Comparison of ENCODE assay signal across 9 cellular contexts in genomic region chr19:35901854-35902661, GRCh38. TPM values are rescaled to one million over a fixed set of nuclear protein-coding genes. Genes with fewer than 3 reads are reported as not detected.
DNase-seq lines count a peak whose midpoint lies in the region; ATAC-seq and TF ChIP-seq lines count a peak whose summit lies in the region.
"Had no signal": no experiment of that assay in that cellular context is flagged by ENCODE, and none has a peak within 500 bp of the region (broad histone marks: within the 10 kb centered on the region; RNA-seq: fewer than 3 reads in every experiment).

A gene with protein sequence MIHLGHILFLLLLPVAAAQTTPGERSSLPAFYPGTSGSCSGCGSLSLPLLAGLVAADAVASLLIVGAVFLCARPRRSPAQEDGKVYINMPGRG (plus strand): TSS chr19:35902529. CDS start chr19:35902594, 65 bp downstream.

- POLR2A ChIA-PET in MCF 10A (lab: Yijun Ruan, JAX), result interaction anchor here (0.6 to 1.5 kb wide), 2 partner anchors 157 to 161 kb away, joined by 3 to 5 read pairs; partner anchors contain the start of genes PSENEN and U2AF1L4

- H3K27ac ChIP-seq in testis, result peak within 1 kb of the TSS in 1 of 2 donors; percentile 15

- TF ChIP-seq POLR2A in Raji (IDR thresholded peaks at IDR 0.05; ENCODE audit: insufficient read depth, low read depth, low read length) (peak; percentile 59), testis (IDR thresholded peaks at IDR 0.05) (no peak)

- H3K9me3 ChIP-seq in testis, result no peaks in the 10 kb centered on the region
- H3K9me3 ChIP-seq: pancreas had no signal

- CTCF ChIA-PET in MCF 10A (lab: Yijun Ruan, JAX), result interaction anchor here (0.8 kb wide), 1 partner anchor 65 kb away, joined by 4 read pairs; no protein-coding TSS in a partner anchor

- H3K4me1 Mint-ChIP-seq in MCF 10A (ENCODE audit: insufficient read depth, unreplicated experiment), result peaks cover 16% of the 10 kb centered on the region

- H3K4me3 ChIP-seq in testis, result no peak within 1 kb of the TSS

- peak within 1 kb of the TSS; percentile 63 for H3K4me3 Mint-ChIP-seq in MCF 10A (ENCODE audit: unreplicated experiment)

- peaks cover 7% of the 10 kb centered on the region for H3K4me1 ChIP-seq in testis

- intact Hi-C loops in MCF 10A (cut with micrococcal nuclease) (loop anchor here (2.0 kb wide), 1 partner anchor 29 kb away; no protein-coding TSS in a partner anchor), testis (cut with DNase I; ENCODE audit: low total_unique reads) (no loop called here)

- peak; percentile 31 for DNase-seq in activated naive CD4-positive, alpha-beta T cell treated with Interleukin-2 at 50 U/mL for 16 hours
- no peak for DNase-seq in activated naive CD4-positive, alpha-beta T cell treated with anti-CD3 and anti-CD28 coated beads, Interleukin-2, amount 50 U/mL, for 16 hours
- DNase-seq in MCF 10A (ENCODE audit: unreplicated experiment) (no peak), mesenteric fat pad (ENCODE audit: low spot score) (no peak), testis (no peak), NCI-H748 (lab: John Stamatoyannopoulos, UW; ENCODE audit: unreplicated experiment) (no peak)

- H3K27me3 ChIP-seq in testis, result no peaks in the 10 kb centered on the region
- H3K27me3 ChIP-seq: pancreas had no signal

- no peaks in the 10 kb centered on the region for H3K9me3 Mint-ChIP-seq in MCF 10A (ENCODE audit: unreplicated experiment)

- no peak for ATAC-seq in HG03432 (IDR thresholded peaks at IDR 0.05; ENCODE audit: unreplicated experiment)
- ATAC-seq: pancreas had no signal

- 37 to 40% methylated on average over 6 of the region's 6 CpGs for WGBS in testis, 2 donors

- no peaks in the 10 kb centered on the region for H3K36me3 ChIP-seq in testis (ENCODE audit: low read depth, missing control alignments)
- H3K36me3 ChIP-seq: pancreas had no signal

- peak within 1 kb of the TSS; percentile 81 for H3K27ac Mint-ChIP-seq in MCF 10A (ENCODE audit: low read depth, unreplicated experiment)

- H3K36me3 Mint-ChIP-seq in MCF 10A (ENCODE audit: insufficient read depth, unreplicated experiment), result no peaks in the 10 kb centered on the region

- no peaks in the 10 kb centered on the region for H3K27me3 Mint-ChIP-seq in MCF 10A (ENCODE audit: insufficient read depth, unreplicated experiment)

- no TSS peak for BruUV-seq in MCF 10A (replicated peaks; lab: Mats Ljungman, UMichigan)

- no peak for TF ChIP-seq CTCF in MCF 10A (IDR thresholded peaks at IDR 0.05; ENCODE audit: unreplicated experiment)
- TF ChIP-seq CTCF in testis (IDR thresholded peaks at IDR 0.05), result no peak

RNA-seq across cellular contexts. Expression of the gene that starts here (rescaled TPM):
- total RNA-seq in MCF 10A (2022), result not detected in 2 replicates
- 20.9 TPM for total RNA-seq in mesenteric fat pad
- total RNA-seq in testis, result 1 to 10 TPM in 1 of 2 donors, under 1 TPM in 1; 0.87 to 3.5 TPM
- polyA plus RNA-seq in testis (ENCODE audit: insufficient read depth, low read depth, low replicate concordance), result 16.8 TPM
